9 cellular contexts compared by ENCODE assay signal in genomic region chr5:175321927-175322532, GRCh38.
DNase-seq lines count a peak whose midpoint lies in the region; ATAC-seq and TF ChIP-seq lines count a peak whose summit lies in the region.
"Had no signal": no experiment of that assay in that cellular context is flagged by ENCODE, and none has a peak within 500 bp of the region (broad histone marks: within the 10 kb centered on the region; RNA-seq: fewer than 3 reads in every experiment).

No MANE protein-coding gene starts in this region.

- BruUV-seq in IMR-90 (replicated peaks; lab: Mats Ljungman, UMichigan): no TSS peak

- H3K4me3 Mint-ChIP-seq in activated naive CD8-positive, alpha-beta T cell treated with anti-CD3 and anti-CD28 coated beads for 36 hours: no peak overlapping the region

- ATAC-seq in IMR-90 (ENCODE audit: low read depth): 0 out of 2 replicates have a peak, but pooled peaks have one; percentile 42
- no peak for ATAC-seq in activated CD4-positive, CD25-positive, alpha-beta regulatory T cell treated with anti-CD3 and anti-CD28 coated beads, Interleukin-2, amount 50 U/mL, for 24 hours

- no peak overlapping the region for H2AFZ ChIP-seq in IMR-90 (replicated peaks; ENCODE audit: low read length, poor library complexity)

- H3K79me1 ChIP-seq in IMR-90 (ENCODE audit: low read depth in 1 of 2, low read length in 2 of 2): no peaks in the 10 kb centered on the region

- no peak overlapping the region for H3K27ac Mint-ChIP-seq in activated naive CD8-positive, alpha-beta T cell treated with anti-CD3 and anti-CD28 coated beads for 36 hours

- H4K91ac ChIP-seq in IMR-90 (ENCODE audit: insufficient read depth, low read depth, low read length): no peak overlapping the region

- H3K27me3 ChIP-seq in IMR-90 (ENCODE audit: control insufficient read depth, insufficient read depth, low read length): no peaks in the 10 kb centered on the region

- no peak for TF ChIP-seq POLR2A in IMR-90 (IDR thresholded peaks at IDR 0.05; ENCODE audit: low read depth, low read length)

- H3K23ac ChIP-seq in IMR-90 (ENCODE audit: low read depth, low read length): no peak overlapping the region

- H3K4me3 ChIP-seq in IMR-90 (ENCODE audit: insufficient read depth, low read depth, low read length): no peak overlapping the region

- no peak overlapping the region for H2AK9ac ChIP-seq in IMR-90 (replicated peaks; ENCODE audit: low read depth, low read length, poor library complexity)

- no peak overlapping the region for H2BK15ac ChIP-seq in IMR-90 (ENCODE audit: low read depth, low read length)

- no peaks in the 10 kb centered on the region for H3K9me1 ChIP-seq in IMR-90 (ENCODE audit: insufficient read depth, low read length)

- no peak overlapping the region for H3K14ac ChIP-seq in IMR-90 (replicated peaks; ENCODE audit: low read depth, low read length)

- TF ChIP-seq RAD21 in IMR-90 (IDR thresholded peaks at IDR 0.05; ENCODE audit: low read length): no peak

- H4K5ac ChIP-seq in IMR-90 (ENCODE audit: low read depth, low read length): no peak overlapping the region

- dilution Hi-C loops in IMR-90 (cut with HindIII; ENCODE audit: low sequenced_read_pairs, unreplicated experiment): no loop called here

- peaks cover 3% of the 10 kb centered on the region for H3K9me3 Mint-ChIP-seq in activated naive CD8-positive, alpha-beta T cell treated with anti-CD3 and anti-CD28 coated beads for 36 hours

- POLR2A ChIA-PET in IMR-90 (lab: Charles Lee; ENCODE audit: unreplicated experiment): no interaction called here

- H3K9me3 ChIP-seq in IMR-90 (ENCODE audit: control insufficient read depth, insufficient read depth, low read length): no peaks in the 10 kb centered on the region

- no peaks in the 10 kb centered on the region for H3K4me1 Mint-ChIP-seq in activated naive CD8-positive, alpha-beta T cell treated with anti-CD3 and anti-CD28 coated beads for 36 hours

- no peaks in the 10 kb centered on the region for H3K36me3 ChIP-seq in IMR-90 (ENCODE audit: control insufficient read depth, insufficient read depth, low read length)

- no peak overlapping the region for H4K8ac ChIP-seq in IMR-90 (ENCODE audit: low read depth in 2 of 2, low read length in 2 of 2)

- no CpG with 5 or more reads among the region's 3 CpGs for WGBS in IMR-90 (ENCODE audit: extremely low coverage in 2 of 2, insufficient read length in 1 of 2), 2 experiments

- intact Hi-C loops in IMR-90 (cut with micrococcal nuclease): no loop called here

- H3K4me2 ChIP-seq in IMR-90 (ENCODE audit: low read depth, low read length): no peak overlapping the region

- no peak for TF ChIP-seq CTCF in IMR-90 (conservative IDR thresholded peaks at IDR 0.05; ENCODE audit: low read depth, low read length)

- no peak overlapping the region for H3K27ac ChIP-seq in IMR-90 (ENCODE audit: insufficient read depth, low read length)

- H3K9ac ChIP-seq in IMR-90 (ENCODE audit: low read depth, low read length): no peak overlapping the region

- no peak overlapping the region for H3K56ac ChIP-seq in IMR-90 (ENCODE audit: extremely low read depth, insufficient read depth, low read length)

- CTCF ChIA-PET in IMR-90 (lab: Yijun Ruan, JAX): no interaction called here

- DNase-seq in Daoy (ENCODE audit: low read depth) (peak; percentile 68), IMR-90 (peak; percentile 45), left kidney (ENCODE audit: low read depth, low spot score) (peak; percentile 91), ureter (ENCODE audit: low spot score) (no peak), occipital lobe (lab: John Stamatoyannopoulos, UW) (no peak), NCI-H748 treated with DMSO at 0.1 percent for 48 hours (lab: John Stamatoyannopoulos, UW) (no peak)
- DNase-seq in activated naive CD8-positive, alpha-beta T cell treated with anti-CD3 and anti-CD28 coated beads for 36 hours: peak; percentile 5
- DNase-seq: amniotic stem cell had no signal

- peaks cover 11% of the 10 kb centered on the region for H3K27me3 Mint-ChIP-seq in activated naive CD8-positive, alpha-beta T cell treated with anti-CD3 and anti-CD28 coated beads for 36 hours

- H4K20me1 ChIP-seq in IMR-90 (ENCODE audit: insufficient read depth, low read length): no peaks in the 10 kb centered on the region

- H2BK20ac ChIP-seq in IMR-90 (ENCODE audit: low read depth, low read length): no peak overlapping the region

- H2BK5ac ChIP-seq in IMR-90 (ENCODE audit: low read depth, low read length, poor library complexity, severe bottlenecking): no peak overlapping the region

- no peak overlapping the region for H2BK120ac ChIP-seq in IMR-90 (ENCODE audit: low read depth, low read length)

- no peak overlapping the region for H2AK5ac ChIP-seq in IMR-90 (ENCODE audit: low read depth, low read length)

- H3K4me1 ChIP-seq in IMR-90 (ENCODE audit: control insufficient read depth, insufficient read depth, low read length): no peaks in the 10 kb centered on the region

- H3K36me3 Mint-ChIP-seq in activated naive CD8-positive, alpha-beta T cell treated with anti-CD3 and anti-CD28 coated beads for 36 hours: no peaks in the 10 kb centered on the region

- H3K18ac ChIP-seq in IMR-90 (ENCODE audit: low read depth, low read length): no peak overlapping the region

- no peak overlapping the region for H3K4ac ChIP-seq in IMR-90 (ENCODE audit: low read depth, low read length)

- in situ Hi-C loops in IMR-90 (cut with MboI; ENCODE audit: low sequenced_read_pairs): no loop called here

TF ChIP-seq in IMR-90, 13 proteins besides CTCF, POLR2A, EP300 and RAD21:
- TF ChIP-seq BHLHE40 (IDR thresholded peaks at IDR 0.05; ENCODE audit: low read depth, low read length) (no peak), CEBPB (IDR thresholded peaks at IDR 0.05; ENCODE audit: low read depth, low read length) (no peak), MXI1 (IDR thresholded peaks at IDR 0.05; ENCODE audit: borderline replicate concordance, low read depth, low read length) (no peak), MAZ (IDR thresholded peaks at IDR 0.05; ENCODE audit: borderline replicate concordance, low read depth, low read length) (no peak), ELK1 (IDR thresholded peaks at IDR 0.05; ENCODE audit: borderline replicate concordance, low read depth, low read length) (no peak), RFX5 (IDR thresholded peaks at IDR 0.05; ENCODE audit: low read depth, low read length) (no peak), RCOR1 (IDR thresholded peaks at IDR 0.05; ENCODE audit: insufficient replicate concordance, low read length) (no peak), USF2 (IDR thresholded peaks at IDR 0.05; ENCODE audit: low read depth, low read length) (no peak), FOS (IDR thresholded peaks at IDR 0.05; ENCODE audit: low read depth, low read length) (no peak), SMC3 (IDR thresholded peaks at IDR 0.05; ENCODE audit: low read depth, low read length) (no peak), CHD1 (IDR thresholded peaks at IDR 0.05; ENCODE audit: low read depth, low read length) (no peak), MAFK (IDR thresholded peaks at IDR 0.05; ENCODE audit: low read depth, low read length) (no peak), NFE2L2 (IDR thresholded peaks at IDR 0.05; ENCODE audit: low read depth, low read length) (no peak)
TF ChIP-seq in IMR-90: peak in this region for 0.

Comparison
In these comparisons a context has a peak if more than half of its experiments do, and no peak if none do; other contexts are left out.
1. DNase-seq: peak in Daoy (single experiment), IMR-90 (single experiment), activated naive CD8-positive, alpha-beta T cell treated with anti-CD3 and anti-CD28 coated beads for 36 hours (single experiment) and left kidney (single experiment); none in ureter (single experiment), occipital lobe (single experiment) and NCI-H748 treated with DMSO at 0.1 percent for 48 hours (single experiment).